In genomic region chr6:138480279-138480949, GRCh38 we compare ENCODE assay signal across 19 cellular contexts.
"Had no signal": no experiment of that assay in that cellular context is flagged by ENCODE, and none has a peak within 500 bp of the region (broad histone marks: within the 10 kb centered on the region; RNA-seq: fewer than 3 reads in every experiment).

No MANE protein-coding gene starts in this region.

- ATAC-seq: activated naive CD4-positive, alpha-beta T cell treated with anti-CD3 and anti-CD28 coated beads, Interleukin-2, amount 50 U/mL, for 72 hours; natural killer cell had no signal

- FAIRE-seq: bronchial epithelial cell had no signal

- H3K27me3 ChIP-seq: adrenal gland, esophagus squamous epithelium, neutrophil had no signal

- H3K4me3 ChIP-seq: adrenal gland, esophagus squamous epithelium had no signal

- H3K27ac Mint-ChIP-seq: activated B cell treated with CpG ODN at 0.5 μM for 24 hours; activated CD4-positive, alpha-beta memory T cell treated with anti-CD3 and anti-CD28 coated beads for 36 hours; activated naive CD4-positive, alpha-beta T cell treated with anti-CD3 and anti-CD28 coated beads, Interleukin-2, amount 50 U/mL, for 72 hours; activated T-helper 1 cell treated with anti-CD3 and anti-CD28 coated beads, Interleukin-12 subunit alpha, Interleukin-12 subunit beta, Interleukin-2, Interleukin-4 antibody, amounts not matched to agents 30 ng/mL and 10 ng/mL and 1 ng/mL, durations not matched to agents 14 hours and 24 hours and 36 hours; dendritic cell treated with granulocyte-macrophage colony-stimulating factor and Interleukin-4, amounts not matched to agents 40 ng/mL and 50 ng/mL, for 4 days; natural killer cell had no signal

- H3K36me3 Mint-ChIP-seq: activated CD4-positive, alpha-beta memory T cell treated with anti-CD3 and anti-CD28 coated beads for 36 hours; activated naive CD4-positive, alpha-beta T cell treated with anti-CD3 and anti-CD28 coated beads, Interleukin-2, amount 50 U/mL, for 72 hours; natural killer cell had no signal

- H3K36me3 ChIP-seq: adrenal gland, esophagus squamous epithelium, neutrophil had no signal

- H3K9me3 ChIP-seq: adrenal gland, esophagus squamous epithelium, neutrophil had no signal

- H3K4me1 Mint-ChIP-seq: activated B cell treated with CpG ODN at 0.5 μM for 24 hours, natural killer cell had no signal

- DNase-seq: activated B cell treated with CpG ODN at 0.5 μM for 24 hours; activated CD4-positive, alpha-beta memory T cell treated with anti-CD3 and anti-CD28 coated beads for 36 hours; activated CD4-positive, alpha-beta T cell treated with anti-CD3 and anti-CD28 coated beads for 4 hours; activated gamma-delta T cell treated with Interleukin-2 at 50 U/mL for 16 hours; activated T-cell treated with anti-CD3 and anti-CD28 coated beads for 4 hours; adrenal gland; effector CD8-positive, alpha-beta T cell; esophagus squamous epithelium; mesendoderm; natural killer cell; stimulated activated CD4-positive, alpha-beta T cell treated with anti-CD3 and anti-CD28 coated beads, Interleukin-12 subunit alpha, Interleukin-12 subunit beta, amount 100 ng/mL, for 4 hours; stimulated activated CD4-positive, alpha-beta T cell treated with anti-CD3 and anti-CD28 coated beads, Interleukin-1b, Interleukin-23, amount 100 ng/mL, for 48 hours; stimulated activated CD8-positive, alpha-beta memory T cell treated with anti-CD3 and anti-CD28 coated beads, Interleukin-4, amount 100 ng/mL, for 48 hours; stimulated activated naive CD4-positive, alpha-beta T cell had no signal

- H3K27me3 Mint-ChIP-seq: dendritic cell treated with granulocyte-macrophage colony-stimulating factor and Interleukin-4, amounts not matched to agents 40 ng/mL and 50 ng/mL, for 4 days had no signal

- H3K4me3 Mint-ChIP-seq: activated B cell treated with CpG ODN at 0.5 μM for 24 hours; activated CD4-positive, alpha-beta memory T cell treated with anti-CD3 and anti-CD28 coated beads for 36 hours; activated T-helper 1 cell treated with anti-CD3 and anti-CD28 coated beads, Interleukin-12 subunit alpha, Interleukin-12 subunit beta, Interleukin-2, Interleukin-4 antibody, amounts not matched to agents 30 ng/mL and 10 ng/mL and 1 ng/mL, durations not matched to agents 14 hours and 24 hours and 36 hours; dendritic cell treated with granulocyte-macrophage colony-stimulating factor and Interleukin-4, amounts not matched to agents 40 ng/mL and 50 ng/mL, for 4 days; natural killer cell had no signal

- H3K27ac ChIP-seq: adrenal gland, esophagus squamous epithelium, neutrophil had no signal

- H3K9me3 Mint-ChIP-seq: activated B cell treated with CpG ODN at 0.5 μM for 24 hours; activated CD4-positive, alpha-beta memory T cell treated with anti-CD3 and anti-CD28 coated beads for 36 hours; activated naive CD4-positive, alpha-beta T cell treated with anti-CD3 and anti-CD28 coated beads, Interleukin-2, amount 50 U/mL, for 72 hours; activated T-helper 1 cell treated with anti-CD3 and anti-CD28 coated beads, Interleukin-12 subunit alpha, Interleukin-12 subunit beta, Interleukin-2, Interleukin-4 antibody, amounts not matched to agents 30 ng/mL and 10 ng/mL and 1 ng/mL, durations not matched to agents 14 hours and 24 hours and 36 hours; dendritic cell treated with granulocyte-macrophage colony-stimulating factor and Interleukin-4, amounts not matched to agents 40 ng/mL and 50 ng/mL, for 4 days; natural killer cell had no signal
